11 cellular contexts compared by ENCODE assay signal in genomic region chr13:30907167-30907761, GRCh38. TPM values are rescaled to one million over a fixed set of nuclear protein-coding genes. Genes with fewer than 3 reads are reported as not detected.
DNase-seq lines count a peak whose midpoint lies in the region; ATAC-seq and TF ChIP-seq lines count a peak whose summit lies in the region.
"Had no signal": no experiment of that assay in that cellular context is flagged by ENCODE, and none has a peak within 500 bp of the region (broad histone marks: within the 10 kb centered on the region; RNA-seq: fewer than 3 reads in every experiment).

No MANE protein-coding gene starts in this region.

- H2BK12ac ChIP-seq in H9 (ENCODE audit: insufficient read length, low read depth, low read length), result no peak overlapping the region

- no peak overlapping the region for H3K56ac ChIP-seq in H9 (ENCODE audit: insufficient read length, low read depth, low read length)

- ATAC-seq in right cardiac atrium (peak; percentile 1 to 7), GM19324 (IDR thresholded peaks at IDR 0.05; ENCODE audit: low FRiP score, unreplicated experiment) (no peak)
- no peak for ATAC-seq in activated CD8-positive, alpha-beta T cell treated with anti-CD3 and anti-CD28 coated beads, Interleukin-2, amount 10 ng/mL, durations not matched to agents 7 days and 5 days

- no peak overlapping the region for H3T11ph ChIP-seq in H9 (ENCODE audit: low read length)

- H2BK5ac ChIP-seq in H9 (ENCODE audit: insufficient read length, low read length), result no peak overlapping the region

- no peak for DNase-seq in H9
- peak; percentile 45 for DNase-seq in astrocyte of the spinal cord (ENCODE audit: low read depth, low spot score)
- DNase-seq in right cardiac atrium, result peak in 1 of 3 donors; percentile 61
- DNase-seq in inferior parietal cortex (ENCODE audit: extremely low spot score), result no peak
- no peak for DNase-seq in activated CD8-positive, alpha-beta T cell treated with anti-CD3 and anti-CD28 coated beads, Interleukin-2, amount 10 ng/mL, durations not matched to agents 7 days and 5 days
- no peak for DNase-seq in foreskin melanocyte
- DNase-seq: activated T-cell treated with anti-CD3 and anti-CD28 coated beads, Interleukin-2, amount 50 U/mL, for 4 hours; SIG-M5 had no signal

- no peaks in the 10 kb centered on the region for H4K20me1 ChIP-seq in H9 (ENCODE audit: control insufficient read depth, insufficient read depth, insufficient read length)

- H3K27ac Mint-ChIP-seq in H9, result no peak overlapping the region
- H3K27ac Mint-ChIP-seq in activated CD8-positive, alpha-beta T cell treated with anti-CD3 and anti-CD28 coated beads, Interleukin-2, amount 10 ng/mL, durations not matched to agents 7 days and 5 days, result no peak overlapping the region

- H4K8ac ChIP-seq in H9 (replicated peaks; ENCODE audit: insufficient read length, low read depth, low read length), result no peak overlapping the region

- H3K27ac ChIP-seq in H9 (ENCODE audit: insufficient read length, low read depth, low read length) (no peak overlapping the region), right cardiac atrium (ENCODE audit: low read length) (peak overlapping the region; percentile 78), skeletal muscle tissue (ENCODE audit: low read depth, low read length) (peak overlapping the region; percentile 55)
- H3K27ac ChIP-seq: pancreas had no signal

- no peak overlapping the region for H2AK5ac ChIP-seq in H9 (ENCODE audit: insufficient read length, low read length)

- intact Hi-C loops in right cardiac atrium (cut with DNase I), result no loop called here

- TF ChIP-seq CTCF in H9 (conservative IDR thresholded peaks at IDR 0.05) (no peak), astrocyte of the spinal cord (IDR thresholded peaks at IDR 0.05; ENCODE audit: low read depth, low read length) (no peak)

- no peak overlapping the region for H2AFZ ChIP-seq in H9 (ENCODE audit: low read length)

- no peak overlapping the region for H2BK20ac ChIP-seq in H9 (ENCODE audit: low read depth, low read length, poor library complexity, severe bottlenecking)

- peak overlapping the region; percentile 22 for H3K4me3 ChIP-seq in astrocyte of the spinal cord (ENCODE audit: low read depth, low read length)
- H3K4me3 ChIP-seq in right cardiac atrium (ENCODE audit: low read length), result peak overlapping the region; percentile 48
- peak overlapping the region; percentile 61 to 74 (median 65) for H3K4me3 ChIP-seq in skeletal muscle tissue (ENCODE audit: low read length in 3 of 3)

- no peak overlapping the region for H2BK120ac ChIP-seq in H9 (ENCODE audit: low read depth, low read length, poor library complexity, severe bottlenecking)

- H3K23ac ChIP-seq in H9 (ENCODE audit: insufficient read length, low read depth, low read length), result no peak overlapping the region

- no CpG with 5 or more reads among the region's 8 CpGs for WGBS in H9 (ENCODE audit: extremely low coverage, insufficient read length, low lambda C conversion rate)
- 52% methylated on average over 8 of the region's 8 CpGs for WGBS in right cardiac atrium

- POLR2A ChIA-PET in activated CD8-positive, alpha-beta T cell treated with anti-CD3 and anti-CD28 coated beads, Interleukin-2, amount 10 ng/mL, durations not matched to agents 7 days and 5 days (lab: Charles Lee), result no interaction called here

- peaks cover 8% of the 10 kb centered on the region for H3K23me2 ChIP-seq in H9 (ENCODE audit: insufficient read length, low read depth, low read length, poor library complexity, severe bottlenecking)

- H3K36me3 ChIP-seq in skeletal muscle tissue (ENCODE audit: control insufficient read depth in 3 of 3, insufficient read depth in 3 of 3, low read length in 3 of 3), result peaks cover 0 to 3% (median 0%) of the 10 kb centered on the region in 3 donors
- H3K36me3 ChIP-seq: pancreas had no signal

- H3K4me1 ChIP-seq in H9 (ENCODE audit: insufficient read depth, low read length) (no peaks in the 10 kb centered on the region), right cardiac atrium (ENCODE audit: control insufficient read depth, insufficient read depth, low read length) (peaks cover 5% of the 10 kb centered on the region), skeletal muscle tissue (ENCODE audit: control insufficient read depth in 3 of 3, insufficient read depth in 3 of 3, low read length in 3 of 3) (peaks cover 7 to 14% (median 8%) of the 10 kb centered on the region in 3 donors)
- H3K4me1 ChIP-seq: pancreas had no signal

- H3K27me3 ChIP-seq in H9 (ENCODE audit: insufficient read depth, low read length), result peaks cover 10% of the 10 kb centered on the region; the same call in 1 of the 2 replicates
- H3K27me3 ChIP-seq in right cardiac atrium (ENCODE audit: control insufficient read depth, insufficient read depth), result no peaks in the 10 kb centered on the region
- H3K27me3 ChIP-seq in skeletal muscle tissue (ENCODE audit: control insufficient read depth in 3 of 3, insufficient read depth in 3 of 3, low read length in 3 of 3), result peaks cover 29 to 37% (median 33%) of the 10 kb centered on the region in 3 donors

- H3K9me3 ChIP-seq in H9 (ENCODE audit: control insufficient read depth, low read depth, low read length) (no peaks in the 10 kb centered on the region), right cardiac atrium (ENCODE audit: control insufficient read depth, low read length) (no peaks in the 10 kb centered on the region), skeletal muscle tissue (ENCODE audit: control insufficient read depth in 3 of 3, low read length in 3 of 3) (no peaks in the 10 kb centered on the region)
- H3K9me3 ChIP-seq: pancreas had no signal

- H3K4ac ChIP-seq in H9 (ENCODE audit: low read depth, low read length), result no peak overlapping the region

- H4K5ac ChIP-seq in H9 (ENCODE audit: insufficient read length, low read depth, low read length), result no peak overlapping the region

- no peak overlapping the region for H3K18ac ChIP-seq in H9 (ENCODE audit: insufficient read length, low read depth, low read length)

- CTCF ChIA-PET in activated CD8-positive, alpha-beta T cell treated with anti-CD3 and anti-CD28 coated beads, Interleukin-2, amount 10 ng/mL, durations not matched to agents 7 days and 5 days (lab: Charles Lee), result no interaction called here

- in situ Hi-C loops in astrocyte of the spinal cord (cut with HindIII; ENCODE audit: low sequenced_read_pairs), result no loop called here

- H3K9me3 Mint-ChIP-seq in H9, result no peaks in the 10 kb centered on the region
- no peaks in the 10 kb centered on the region for H3K9me3 Mint-ChIP-seq in activated CD8-positive, alpha-beta T cell treated with anti-CD3 and anti-CD28 coated beads, Interleukin-2, amount 10 ng/mL, durations not matched to agents 7 days and 5 days (ENCODE audit: insufficient read depth)
- H3K9me3 Mint-ChIP-seq: activated T-cell treated with anti-CD3 and anti-CD28 coated beads, Interleukin-2, amount 50 U/mL, for 4 hours had no signal

- H3K4me3 Mint-ChIP-seq in H9, result peak overlapping the region; percentile 15 to 65; a peak in 2 of 5 replicates
- no peak overlapping the region for H3K4me3 Mint-ChIP-seq in activated CD8-positive, alpha-beta T cell treated with anti-CD3 and anti-CD28 coated beads, Interleukin-2, amount 10 ng/mL, durations not matched to agents 7 days and 5 days
- H3K4me3 Mint-ChIP-seq: activated T-cell treated with anti-CD3 and anti-CD28 coated beads, Interleukin-2, amount 50 U/mL, for 4 hours had no signal

- H3K27me3 Mint-ChIP-seq in H9 (ENCODE audit: low read depth), result peaks cover 75% of the 10 kb centered on the region
- peaks cover 71% of the 10 kb centered on the region for H3K27me3 Mint-ChIP-seq in activated CD8-positive, alpha-beta T cell treated with anti-CD3 and anti-CD28 coated beads, Interleukin-2, amount 10 ng/mL, durations not matched to agents 7 days and 5 days (ENCODE audit: low read depth)

- no peaks in the 10 kb centered on the region for H3K79me2 ChIP-seq in H9 (ENCODE audit: insufficient read depth, low read length)

- H3K4me2 ChIP-seq in H9 (ENCODE audit: insufficient read depth, insufficient read length, low read length), result no peak overlapping the region

- H4K91ac ChIP-seq in H9 (ENCODE audit: insufficient read length, low read depth, low read length), result no peak overlapping the region

- no peaks in the 10 kb centered on the region for H3K36me3 Mint-ChIP-seq in H9 (ENCODE audit: insufficient read depth in 1 of 3, low read depth in 3 of 3)
- peaks cover 2% of the 10 kb centered on the region for H3K36me3 Mint-ChIP-seq in activated CD8-positive, alpha-beta T cell treated with anti-CD3 and anti-CD28 coated beads, Interleukin-2, amount 10 ng/mL, durations not matched to agents 7 days and 5 days (ENCODE audit: low read depth)

- H2BK15ac ChIP-seq in H9 (ENCODE audit: low read depth, low read length), result no peak overlapping the region

- H3K79me1 ChIP-seq in H9 (ENCODE audit: insufficient read depth, low read depth, low read length, poor library complexity, severe bottlenecking), result no peaks in the 10 kb centered on the region

- H3K9ac ChIP-seq in H9 (ENCODE audit: extremely low read depth, insufficient read length, low read length) (no peak overlapping the region), skeletal muscle tissue (ENCODE audit: low read depth in 1 of 3, low read length in 3 of 3) (peak overlapping the region; percentile 56 to 72 (median 69))

- no peak overlapping the region; the same call in 1 of the 2 replicates for H3K14ac ChIP-seq in H9 (ENCODE audit: insufficient read depth, low read length)

- H3K4me1 Mint-ChIP-seq in H9, result peaks cover 4 to 6% of the 10 kb centered on the region in 2 experiments
- H3K4me1 Mint-ChIP-seq in activated CD8-positive, alpha-beta T cell treated with anti-CD3 and anti-CD28 coated beads, Interleukin-2, amount 10 ng/mL, durations not matched to agents 7 days and 5 days (ENCODE audit: low read depth), result peaks cover 15% of the 10 kb centered on the region

RNA-seq across cellular contexts. Expression of gene MEDAG, which starts 1.2 kb away (rescaled TPM):
- total RNA-seq in H9 (2021) (0.87 and 0.88 TPM in 2 replicates), right cardiac atrium (10 to 100 TPM in 1 of 4 donors, 1 to 10 TPM in 3; 5.4 to 22.2 (median 8.5) TPM), skeletal muscle tissue (11.5 TPM)
- 7.3 TPM for polyA plus RNA-seq in right cardiac atrium
- not detected for total RNA-seq in activated CD8-positive, alpha-beta T cell treated with anti-CD3 and anti-CD28 coated beads, Interleukin-2, amount 10 ng/mL, durations not matched to agents 7 days and 5 days
- total RNA-seq: activated T-cell treated with anti-CD3 and anti-CD28 coated beads, Interleukin-2, amount 50 U/mL, for 4 hours had no signal

RNA-seq across cellular contexts. Expression of gene TEX26, which starts 25.2 kb away (rescaled TPM):
- total RNA-seq in H9 (2021) (not detected in 2 replicates), right cardiac atrium (not detected), skeletal muscle tissue (not detected)
- polyA plus RNA-seq in right cardiac atrium, result 0.27 TPM
- not detected for total RNA-seq in activated CD8-positive, alpha-beta T cell treated with anti-CD3 and anti-CD28 coated beads, Interleukin-2, amount 10 ng/mL, durations not matched to agents 7 days and 5 days
- total RNA-seq: activated T-cell treated with anti-CD3 and anti-CD28 coated beads, Interleukin-2, amount 50 U/mL, for 4 hours had no signal

Comparison
In these comparisons a context has a peak if more than half of its experiments do, and no peak if none do; other contexts are left out.
1. ATAC-seq: peak in right cardiac atrium (2 of 2); none in activated CD8-positive, alpha-beta T cell treated with anti-CD3 and anti-CD28 coated beads, Interleukin-2, amount 10 ng/mL, durations not matched to agents 7 days and 5 days (single experiment) and GM19324 (single experiment).
2. Peak in every context shown above with its lines, with median percentiles within 50 percentile points of each other: H3K4me3 ChIP-seq.